1 cellular context compared by ENCODE assay signal in the genomic region with DNA sequence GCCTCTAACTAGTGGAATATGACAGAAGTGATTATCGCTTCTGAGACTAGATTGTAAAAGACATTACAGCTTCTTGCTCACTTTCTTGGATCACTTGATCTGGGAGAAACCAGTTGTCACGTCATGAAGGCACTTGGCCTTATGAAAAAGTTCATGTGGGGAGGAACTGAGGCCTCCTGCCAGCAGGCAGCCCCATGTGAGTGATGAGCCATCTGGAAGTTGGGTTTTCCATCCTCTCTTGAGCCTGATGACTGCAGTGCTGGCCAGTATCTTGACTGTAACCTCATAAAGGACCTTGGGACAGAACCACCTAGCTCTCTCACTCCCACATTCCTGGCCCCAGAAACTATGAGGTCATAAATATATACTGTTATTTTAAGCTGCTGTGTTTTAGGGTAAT.
TF ChIP-seq lines count a peak whose summit lies in the region.

No MANE protein-coding gene starts in this region.

TF ChIP-seq in WTC11, 78 proteins besides CTCF, POLR2A, EP300 and RAD21 (continued from another document):
- TF ChIP-seq AFF4 (CRISPR knock-in tag; IDR thresholded peaks at IDR 0.05; ENCODE audit: borderline replicate concordance) (no peak), OVOL2 (CRISPR knock-in tag; IDR thresholded peaks at IDR 0.05; ENCODE audit: borderline replicate concordance) (no peak), FOXP4 (CRISPR knock-in tag; IDR thresholded peaks at IDR 0.05) (no peak), ZNF138 (CRISPR knock-in tag; conservative IDR thresholded peaks at IDR 0.05) (no peak), NFATC4 (CRISPR knock-in tag; IDR thresholded peaks at IDR 0.05) (no peak)
- TF ChIP-seq, protein P1, sequence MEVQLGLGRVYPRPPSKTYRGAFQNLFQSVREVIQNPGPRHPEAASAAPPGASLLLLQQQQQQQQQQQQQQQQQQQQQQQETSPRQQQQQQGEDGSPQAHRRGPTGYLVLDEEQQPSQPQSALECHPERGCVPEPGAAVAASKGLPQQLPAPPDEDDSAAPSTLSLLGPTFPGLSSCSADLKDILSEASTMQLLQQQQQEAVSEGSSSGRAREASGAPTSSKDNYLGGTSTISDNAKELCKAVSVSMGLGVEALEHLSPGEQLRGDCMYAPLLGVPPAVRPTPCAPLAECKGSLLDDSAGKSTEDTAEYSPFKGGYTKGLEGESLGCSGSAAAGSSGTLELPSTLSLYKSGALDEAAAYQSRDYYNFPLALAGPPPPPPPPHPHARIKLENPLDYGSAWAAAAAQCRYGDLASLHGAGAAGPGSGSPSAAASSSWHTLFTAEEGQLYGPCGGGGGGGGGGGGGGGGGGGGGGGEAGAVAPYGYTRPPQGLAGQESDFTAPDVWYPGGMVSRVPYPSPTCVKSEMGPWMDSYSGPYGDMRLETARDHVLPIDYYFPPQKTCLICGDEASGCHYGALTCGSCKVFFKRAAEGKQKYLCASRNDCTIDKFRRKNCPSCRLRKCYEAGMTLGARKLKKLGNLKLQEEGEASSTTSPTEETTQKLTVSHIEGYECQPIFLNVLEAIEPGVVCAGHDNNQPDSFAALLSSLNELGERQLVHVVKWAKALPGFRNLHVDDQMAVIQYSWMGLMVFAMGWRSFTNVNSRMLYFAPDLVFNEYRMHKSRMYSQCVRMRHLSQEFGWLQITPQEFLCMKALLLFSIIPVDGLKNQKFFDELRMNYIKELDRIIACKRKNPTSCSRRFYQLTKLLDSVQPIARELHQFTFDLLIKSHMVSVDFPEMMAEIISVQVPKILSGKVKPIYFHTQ (CRISPR knock-in tag; IDR thresholded peaks at IDR 0.05): no peak
- TF ChIP-seq, protein P2, sequence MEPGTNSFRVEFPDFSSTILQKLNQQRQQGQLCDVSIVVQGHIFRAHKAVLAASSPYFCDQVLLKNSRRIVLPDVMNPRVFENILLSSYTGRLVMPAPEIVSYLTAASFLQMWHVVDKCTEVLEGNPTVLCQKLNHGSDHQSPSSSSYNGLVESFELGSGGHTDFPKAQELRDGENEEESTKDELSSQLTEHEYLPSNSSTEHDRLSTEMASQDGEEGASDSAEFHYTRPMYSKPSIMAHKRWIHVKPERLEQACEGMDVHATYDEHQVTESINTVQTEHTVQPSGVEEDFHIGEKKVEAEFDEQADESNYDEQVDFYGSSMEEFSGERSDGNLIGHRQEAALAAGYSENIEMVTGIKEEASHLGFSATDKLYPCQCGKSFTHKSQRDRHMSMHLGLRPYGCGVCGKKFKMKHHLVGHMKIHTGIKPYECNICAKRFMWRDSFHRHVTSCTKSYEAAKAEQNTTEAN (CRISPR knock-in tag; IDR thresholded peaks at IDR 0.05): no peak
